ENCODE assay signal across 9 cellular contexts in the genomic region with DNA sequence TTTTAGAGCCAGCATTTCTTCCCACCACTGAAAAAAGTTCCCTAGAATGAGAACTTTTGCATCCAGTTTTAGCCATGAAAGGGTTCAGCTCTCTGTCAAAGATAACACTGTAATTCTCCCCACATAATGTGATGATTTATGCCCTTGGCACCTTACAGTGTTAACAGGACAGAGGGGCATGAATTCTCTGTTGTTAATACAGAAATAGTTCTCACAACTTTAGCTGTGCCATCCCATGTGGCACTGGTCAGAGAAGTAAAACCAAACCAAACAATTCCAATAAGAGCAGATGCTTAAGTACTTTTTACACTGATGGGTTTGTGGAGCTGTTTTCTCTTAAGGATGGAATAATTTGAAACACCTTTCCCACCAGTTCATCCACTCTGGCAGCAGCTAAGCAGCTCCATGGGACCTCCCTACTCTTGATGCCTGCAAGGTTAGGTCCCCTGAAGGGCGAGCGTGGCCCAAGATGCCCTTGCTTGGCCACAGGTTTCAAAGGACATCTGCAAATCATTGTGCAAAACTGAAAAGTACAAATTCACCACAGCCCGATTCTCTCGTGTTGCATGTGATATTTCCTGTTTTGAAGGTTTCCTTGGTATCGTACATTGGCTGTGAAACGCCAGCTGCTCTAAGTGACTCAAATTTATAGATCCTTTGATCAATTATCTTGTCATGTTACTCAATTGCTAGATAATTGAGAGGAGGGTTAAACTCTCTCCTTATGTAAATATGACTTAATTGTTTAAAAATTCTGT.
DNase-seq lines count a peak whose midpoint lies in the region; ATAC-seq, FAIRE-seq and TF ChIP-seq lines count a peak whose summit lies in the region.
"Had no signal": no experiment of that assay in that cellular context is flagged by ENCODE, and none has a peak within 500 bp of the region (broad histone marks: within the 10 kb centered on the region; RNA-seq: fewer than 3 reads in every experiment).

No MANE protein-coding gene starts in this region.

- H3K9ac ChIP-seq in GM12878 (ENCODE audit: control insufficient read depth, insufficient read depth, low read length), result no peak overlapping the region

- FAIRE-seq in GM12878 (lab: Jason Lieb, UNC), result no peak

- no TSS peak for BruUV-seq in GM12878 (replicated peaks; lab: Mats Ljungman, UMichigan)

- H3K27me3 Mint-ChIP-seq in activated T-cell treated with anti-CD3 and anti-CD28 coated beads, Interleukin-2, amount 50 U/mL, for 24 hours, result peaks cover 4% of the 10 kb centered on the region
- peaks cover 4% of the 10 kb centered on the region for H3K27me3 Mint-ChIP-seq in stimulated activated naive CD8-positive, alpha-beta T cell treated with anti-CD3 and anti-CD28 coated beads, Interleukin-15, Interleukin-2, amounts not matched to agents 100 ng/mL and 50 ng/mL, for 24 hours

- no peak for TF ChIP-seq POLR2A in NB4 (IDR thresholded peaks at IDR 0.05; ENCODE audit: extremely low read depth, insufficient read length)
- TF ChIP-seq POLR2A in GM12878 (IDR thresholded peaks at IDR 0.05; ENCODE audit: low read depth, low read length), result no peak

- H3K27ac Mint-ChIP-seq in activated T-cell treated with anti-CD3 and anti-CD28 coated beads, Interleukin-2, amount 50 U/mL, for 24 hours, result peak overlapping the region; percentile 29
- no peak overlapping the region for H3K27ac Mint-ChIP-seq in stimulated activated naive CD8-positive, alpha-beta T cell treated with anti-CD3 and anti-CD28 coated beads, Interleukin-15, Interleukin-2, amounts not matched to agents 100 ng/mL and 50 ng/mL, for 24 hours

- peak overlapping the region; percentile 41 for H3K4me3 Mint-ChIP-seq in activated T-cell treated with anti-CD3 and anti-CD28 coated beads, Interleukin-2, amount 50 U/mL, for 24 hours
- H3K4me3 Mint-ChIP-seq in stimulated activated naive CD8-positive, alpha-beta T cell treated with anti-CD3 and anti-CD28 coated beads, Interleukin-15, Interleukin-2, amounts not matched to agents 100 ng/mL and 50 ng/mL, for 24 hours, result peak overlapping the region; percentile 51

- peaks cover 39% of the 10 kb centered on the region for H3K4me1 Mint-ChIP-seq in activated T-cell treated with anti-CD3 and anti-CD28 coated beads, Interleukin-2, amount 50 U/mL, for 24 hours (ENCODE audit: low read depth)
- H3K4me1 Mint-ChIP-seq in stimulated activated naive CD8-positive, alpha-beta T cell treated with anti-CD3 and anti-CD28 coated beads, Interleukin-15, Interleukin-2, amounts not matched to agents 100 ng/mL and 50 ng/mL, for 24 hours (ENCODE audit: low read depth), result peaks cover 39% of the 10 kb centered on the region

- no peak overlapping the region for H3K4me2 ChIP-seq in GM12878 (ENCODE audit: control insufficient read depth, insufficient read depth)

- H3K79me2 ChIP-seq in GM12878 (ENCODE audit: control insufficient read depth, insufficient read depth, low read length), result no peaks in the 10 kb centered on the region

- 1% methylated on average over 6 of the region's 6 CpGs for WGBS in GM12878 (ENCODE audit: insufficient coverage, insufficient replicate concordance, low lambda C conversion rate, missing lambda C conversion rate)

- no peaks in the 10 kb centered on the region for H4K20me1 ChIP-seq in GM12878 (ENCODE audit: control insufficient read depth, insufficient read depth)

- no peak overlapping the region for H3K27ac ChIP-seq in GM12878 (ENCODE audit: control insufficient read depth, insufficient read depth)

- H3K9me3 ChIP-seq in GM12878 (replicated peaks; ENCODE audit: control insufficient read depth, insufficient read depth, low read length), result no peaks in the 10 kb centered on the region
- H3K9me3 ChIP-seq: BE2C had no signal

- TF ChIP-seq CTCF in NB4 (IDR thresholded peaks at IDR 0.05; ENCODE audit: low read depth, low read length) (no peak), GM12878 (IDR thresholded peaks at IDR 0.05 in 2 of 3, conservative IDR thresholded peaks at IDR 0.05 in 1 of 3; ENCODE audit: control insufficient read depth in 2 of 3, extremely low read depth in 1 of 3, insufficient read depth in 1 of 3, low read depth in 3 of 3, low read length in 3 of 3) (no peak)

- intact Hi-C loops in GM12878 (cut with micrococcal nuclease; ENCODE audit: unreplicated experiment), result no loop called here

- no peaks in the 10 kb centered on the region for H3K36me3 ChIP-seq in GM12878 (ENCODE audit: control insufficient read depth in 2 of 2, insufficient read depth in 2 of 2, low read length in 1 of 2)
- H3K36me3 ChIP-seq: BE2C had no signal

- POLR2A ChIA-PET in GM12878 (lab: Charles Lee), result interaction anchor here (0.6 to 0.7 kb wide), 2 partner anchors 81 to 292 kb away, joined by 3 to 10 read pairs; no protein-coding TSS in a partner anchor

- no peaks in the 10 kb centered on the region; a peak in 1 of 4 replicates for H3K27me3 ChIP-seq in GM12878 (replicated peaks in 1 of 2; ENCODE audit: control insufficient read depth in 2 of 2, insufficient read depth in 2 of 2, low read length in 1 of 2)
- H3K27me3 ChIP-seq: BE2C had no signal

- H3K4me3 ChIP-seq in NB4 (ENCODE audit: low read depth, low read length) (no peak overlapping the region), GM12878 (no peak overlapping the region)

- in situ Hi-C loops in GM12878 (cut with MboI), result no loop called here

- peak; percentile 32 to 79; a peak in 2 of 4 replicates for TF ChIP-seq EP300 in GM12878 (IDR thresholded peaks at IDR 0.05; ENCODE audit: borderline replicate concordance in 1 of 2, control insufficient read depth in 1 of 2, low read depth in 2 of 2, low read length in 2 of 2)

- peaks cover 3% of the 10 kb centered on the region; the same call in 1 of the 2 replicates for H3K4me1 ChIP-seq in GM12878 (ENCODE audit: control insufficient read depth, insufficient read depth, low read length)
- H3K4me1 ChIP-seq: BE2C had no signal

- RAD21 ChIA-PET in GM12878 (lab: Charles Lee; ENCODE audit: unreplicated experiment), result interaction anchor here (0.6 to 0.7 kb wide), 4 partner anchors 91 to 524 kb away, joined by 3 read pairs; no protein-coding TSS in a partner anchor

- no peak for TF ChIP-seq RAD21 in GM12878 (IDR thresholded peaks at IDR 0.05; ENCODE audit: insufficient read depth, low read depth, low read length)

- DNase-seq in activated T-cell treated with anti-CD3 and anti-CD28 coated beads, Interleukin-2, amount 50 U/mL, for 24 hours, result no peak
- no peak for DNase-seq in activated T-cell treated with anti-CD3 and anti-CD28 coated beads for 4 hours
- peak; percentile 19 for DNase-seq in NB4 (ENCODE audit: low read depth)
- no peak for DNase-seq in GM12878 (ENCODE audit: low read depth, low spot score)
- DNase-seq in NCI-H524 (lab: John Stamatoyannopoulos, UW), result no peak
- DNase-seq: BE2C had no signal

- H2AFZ ChIP-seq in GM12878 (ENCODE audit: control insufficient read depth, low read depth, low read length), result no peak overlapping the region

- ATAC-seq in GM12878 (peak; percentile 77), HG03095 (IDR thresholded peaks at IDR 0.05; ENCODE audit: unreplicated experiment) (no peak), GM19452 (IDR thresholded peaks at IDR 0.05; ENCODE audit: unreplicated experiment) (no peak)

- CTCF ChIA-PET in GM12878 (lab: Yijun Ruan, JAX), result interaction anchor here (0.6 to 1.3 kb wide), 2 partner anchors 30 to 59 kb away, joined by 3 to 4 read pairs; no protein-coding TSS in a partner anchor

- no peaks in the 10 kb centered on the region for H3K36me3 Mint-ChIP-seq in activated T-cell treated with anti-CD3 and anti-CD28 coated beads, Interleukin-2, amount 50 U/mL, for 24 hours (ENCODE audit: low read depth)
- H3K36me3 Mint-ChIP-seq in stimulated activated naive CD8-positive, alpha-beta T cell treated with anti-CD3 and anti-CD28 coated beads, Interleukin-15, Interleukin-2, amounts not matched to agents 100 ng/mL and 50 ng/mL, for 24 hours (ENCODE audit: low read depth), result no peaks in the 10 kb centered on the region

- SMC1A ChIA-PET in GM12878 (lab: Charles Lee; ENCODE audit: uncharacterized antibody, unreplicated experiment), result interaction anchor here (0.6 to 1.1 kb wide), 2 partner anchors 40 to 391 kb away, joined by 3 read pairs; no protein-coding TSS in a partner anchor

- peaks cover 11% of the 10 kb centered on the region for H3K9me3 Mint-ChIP-seq in activated T-cell treated with anti-CD3 and anti-CD28 coated beads, Interleukin-2, amount 50 U/mL, for 24 hours
- peaks cover 4% of the 10 kb centered on the region for H3K9me3 Mint-ChIP-seq in stimulated activated naive CD8-positive, alpha-beta T cell treated with anti-CD3 and anti-CD28 coated beads, Interleukin-15, Interleukin-2, amounts not matched to agents 100 ng/mL and 50 ng/mL, for 24 hours

TF ChIP-seq in GM12878, 131 proteins besides CTCF, POLR2A, EP300 and RAD21 (continues in another document):
- peak; percentile 53; the same call in 1 of the 2 replicates for TF ChIP-seq MTA2 (IDR thresholded peaks at IDR 0.05; ENCODE audit: low read depth)
- TF ChIP-seq, protein P1, sequence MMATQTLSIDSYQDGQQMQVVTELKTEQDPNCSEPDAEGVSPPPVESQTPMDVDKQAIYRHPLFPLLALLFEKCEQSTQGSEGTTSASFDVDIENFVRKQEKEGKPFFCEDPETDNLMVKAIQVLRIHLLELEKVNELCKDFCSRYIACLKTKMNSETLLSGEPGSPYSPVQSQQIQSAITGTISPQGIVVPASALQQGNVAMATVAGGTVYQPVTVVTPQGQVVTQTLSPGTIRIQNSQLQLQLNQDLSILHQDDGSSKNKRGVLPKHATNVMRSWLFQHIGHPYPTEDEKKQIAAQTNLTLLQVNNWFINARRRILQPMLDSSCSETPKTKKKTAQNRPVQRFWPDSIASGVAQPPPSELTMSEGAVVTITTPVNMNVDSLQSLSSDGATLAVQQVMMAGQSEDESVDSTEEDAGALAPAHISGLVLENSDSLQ (IDR thresholded peaks at IDR 0.05), result no peak
- peak; percentile 40; the same call in 1 of the 2 replicates for TF ChIP-seq BCL11A (IDR thresholded peaks at IDR 0.05; ENCODE audit: low read depth, low read length)
- TF ChIP-seq NRF1 (conservative IDR thresholded peaks at IDR 0.05; ENCODE audit: low read depth, low read length), result no peak
- 0 out of 4 replicates have a peak, but pooled peaks of 1 of the 2 experiments have one; percentile 15 for TF ChIP-seq BHLHE40 (IDR thresholded peaks at IDR 0.05; ENCODE audit: borderline replicate concordance in 1 of 2, low read depth in 2 of 2, low read length in 1 of 2)
